9 cellular contexts compared by ENCODE assay signal in the genomic region with DNA sequence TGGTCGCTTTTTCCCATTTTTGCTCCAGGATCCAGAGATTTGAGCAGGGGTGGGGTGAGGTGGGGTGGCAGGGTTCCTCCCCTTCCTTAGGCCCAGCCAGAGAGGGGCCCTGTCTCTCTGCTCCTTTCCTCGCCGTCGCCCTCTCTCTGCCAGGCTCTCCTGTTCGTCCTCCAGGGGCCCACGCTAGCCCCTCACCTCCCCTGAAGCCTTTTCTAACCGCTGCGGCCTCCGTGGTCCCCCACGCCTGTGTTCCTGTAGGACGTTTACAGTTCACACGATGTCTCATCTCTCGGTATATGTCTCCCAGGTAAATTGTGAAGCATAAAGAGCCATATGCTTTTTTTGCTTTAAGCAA. TPM values are rescaled to one million over a fixed set of nuclear protein-coding genes. Genes with fewer than 3 reads are reported as not detected.
DNase-seq lines count a peak whose midpoint lies in the region; ATAC-seq, FAIRE-seq and TF ChIP-seq lines count a peak whose summit lies in the region.
"Had no signal": no experiment of that assay in that cellular context is flagged by ENCODE, and none has a peak within 500 bp of the region (broad histone marks: within the 10 kb centered on the region; RNA-seq: fewer than 3 reads in every experiment).

No MANE protein-coding gene starts in this region.

- DNase-seq in left ventricle myocardium inferior (no peak), left cardiac atrium (no peak), astrocyte (ENCODE audit: low read depth) (no peak), NCI-H1417 treated with DMSO at 0.1 percent for 48 hours (lab: John Stamatoyannopoulos, UW) (no peak), NCI-H1930 (lab: John Stamatoyannopoulos, UW) (no peak)
- DNase-seq in stimulated activated CD4-positive, alpha-beta T cell treated with anti-CD3 and anti-CD28 coated beads, Interleukin-12 subunit alpha, Interleukin-12 subunit beta, amount 100 ng/mL, for 4 hours, result no peak

- no peaks in the 10 kb centered on the region for H3K9me3 Mint-ChIP-seq in astrocyte (ENCODE audit: unreplicated experiment)

- H3K9me3 ChIP-seq in left ventricle myocardium inferior (replicated peaks) (no peaks in the 10 kb centered on the region), astrocyte (ENCODE audit: insufficient read depth, low read depth, low read length) (no peaks in the 10 kb centered on the region), muscle layer of colon (ENCODE audit: low read length) (no peaks in the 10 kb centered on the region)

- H3K27me3 ChIP-seq in left ventricle myocardium inferior (ENCODE audit: low read depth), result no peaks in the 10 kb centered on the region
- no peaks in the 10 kb centered on the region for H3K27me3 ChIP-seq in astrocyte (ENCODE audit: insufficient read depth, low read length)
- H3K27me3 ChIP-seq in muscle layer of colon (ENCODE audit: control insufficient read depth in 1 of 2, insufficient read depth in 2 of 2, low read length in 2 of 2), result no peaks in the 10 kb centered on the region

- H3K4me2 ChIP-seq in astrocyte (ENCODE audit: low read length), result peak overlapping the region; percentile 85

- ATAC-seq in left cardiac atrium (no peak), GM21786 (IDR thresholded peaks at IDR 0.05; ENCODE audit: unreplicated experiment) (no peak)

- H3K4me1 Mint-ChIP-seq in astrocyte (ENCODE audit: low read depth, unreplicated experiment), result peaks cover 18% of the 10 kb centered on the region

- H3K4me3 ChIP-seq in left ventricle myocardium inferior (peak overlapping the region; percentile 61), astrocyte (ENCODE audit: insufficient read depth, low read depth, low read length) (peak overlapping the region; percentile 40), muscle layer of colon (ENCODE audit: low read depth in 1 of 2, low read length in 2 of 2) (peak overlapping the region in 1 of 2 donors; percentile 51)

- no peaks in the 10 kb centered on the region for H3K36me3 ChIP-seq in left ventricle myocardium inferior
- H3K36me3 ChIP-seq in astrocyte (ENCODE audit: insufficient read depth, low read length), result no peaks in the 10 kb centered on the region
- no peaks in the 10 kb centered on the region for H3K36me3 ChIP-seq in muscle layer of colon (ENCODE audit: insufficient read depth, low read length)

- intact Hi-C loops in left ventricle myocardium inferior (cut with micrococcal nuclease), result no loop called here
- intact Hi-C loops in left cardiac atrium (cut with DNase I), result no loop called here

- H3K27ac ChIP-seq in left ventricle myocardium inferior (replicated peaks), result peak overlapping the region; percentile 66
- no peak overlapping the region for H3K27ac ChIP-seq in astrocyte (ENCODE audit: low read depth, low read length)
- H3K27ac ChIP-seq in muscle layer of colon (ENCODE audit: low read depth, low read length), result peak overlapping the region; percentile 45

- TF ChIP-seq CTCF in left ventricle myocardium inferior (IDR thresholded peaks at IDR 0.05; ENCODE audit: borderline replicate concordance) (no peak), astrocyte (IDR thresholded peaks at IDR 0.05; ENCODE audit: insufficient read depth, low read depth, low read length) (no peak)

- H3K36me3 Mint-ChIP-seq in astrocyte (ENCODE audit: low read depth, unreplicated experiment), result no peaks in the 10 kb centered on the region

- peak overlapping the region; percentile 79 for H3K9ac ChIP-seq in astrocyte (ENCODE audit: low read length)
- no peak overlapping the region for H3K9ac ChIP-seq in muscle layer of colon (ENCODE audit: low read length)

- H3K4me3 Mint-ChIP-seq in astrocyte (ENCODE audit: unreplicated experiment), result peak overlapping the region; percentile 61

- H3K27me3 Mint-ChIP-seq in astrocyte (ENCODE audit: low read depth, unreplicated experiment), result no peaks in the 10 kb centered on the region

- peak overlapping the region; percentile 95 for H2AFZ ChIP-seq in astrocyte (ENCODE audit: low read depth, low read length)

- H3K27ac Mint-ChIP-seq in astrocyte (ENCODE audit: unreplicated experiment), result peak overlapping the region; percentile 86

- H4K20me1 ChIP-seq in astrocyte (ENCODE audit: insufficient read depth, low read length), result no peaks in the 10 kb centered on the region

- H3K4me1 ChIP-seq in left ventricle myocardium inferior (peaks cover 41% of the 10 kb centered on the region), astrocyte (ENCODE audit: insufficient read depth, low read length) (peaks cover 21% of the 10 kb centered on the region), muscle layer of colon (ENCODE audit: insufficient read depth, low read length) (peaks cover 9% of the 10 kb centered on the region)

- no peak for FAIRE-seq in astrocyte (lab: Jason Lieb, UNC)
- FAIRE-seq: G401.6 had no signal

- H3K79me2 ChIP-seq in astrocyte (ENCODE audit: insufficient read depth, low read length), result no peaks in the 10 kb centered on the region

RNA-seq across cellular contexts. Expression of gene ZNF366, which starts 49.9 kb away (rescaled TPM):
- total RNA-seq in left ventricle myocardium inferior, result 8.1 TPM
- 1 to 10 TPM; 7.0 to 9.1 TPM for total RNA-seq in left cardiac atrium
- not detected in 2 replicates for total RNA-seq in astrocyte
